In genomic region chr9:90300901-90301688, GRCh38 we compare ENCODE assay signal across 9 cellular contexts.
DNase-seq lines count a peak whose midpoint lies in the region; ATAC-seq and TF ChIP-seq lines count a peak whose summit lies in the region.
"Had no signal": no experiment of that assay in that cellular context is flagged by ENCODE, and none has a peak within 500 bp of the region (broad histone marks: within the 10 kb centered on the region; RNA-seq: fewer than 3 reads in every experiment).

No MANE protein-coding gene starts in this region.

- no peak overlapping the region for H3K4me2 ChIP-seq in neural cell (ENCODE audit: low read length)

- H3K4me3 ChIP-seq in endodermal cell (ENCODE audit: low read length): no peak overlapping the region
- peak overlapping the region; percentile 33 for H3K4me3 ChIP-seq in neural cell (ENCODE audit: low read length)

- 40 to 62% methylated on average over 6 to 8 of the region's 8 CpGs for WGBS in endodermal cell (ENCODE audit: insufficient coverage in 1 of 2, insufficient read length in 1 of 2), 2 experiments

- DNase-seq in DMS153 treated with DMSO at 0.1 percent for 48 hours (lab: John Stamatoyannopoulos, UW; ENCODE audit: unreplicated experiment) (peak; percentile 55), NCI-H345 (lab: John Stamatoyannopoulos, UW) (peak; percentile 36), endodermal cell (no peak), NCI-H526 (lab: John Stamatoyannopoulos, UW) (no peak), COLO668 (lab: John Stamatoyannopoulos, UW; ENCODE audit: unreplicated experiment) (no peak)
- DNase-seq: activated T-cell treated with anti-CD3 and anti-CD28 coated beads, Interleukin-2, amount 50 U/mL, for 4 hours had no signal

- no peaks in the 10 kb centered on the region for H3K79me2 ChIP-seq in neural cell (replicated peaks; ENCODE audit: insufficient read depth, low read length)

- H3K27me3 Mint-ChIP-seq in endodermal cell (ENCODE audit: insufficient read depth): no peaks in the 10 kb centered on the region

- TF ChIP-seq CTCF in endodermal cell (conservative IDR thresholded peaks at IDR 0.05) (no peak), neural cell (IDR thresholded peaks at IDR 0.05; ENCODE audit: poor library complexity, severe bottlenecking) (peak; percentile 37)

- no peak overlapping the region for H3K27ac Mint-ChIP-seq in endodermal cell

- peaks cover 7% of the 10 kb centered on the region for H3K4me1 Mint-ChIP-seq in endodermal cell

- H3K4me3 Mint-ChIP-seq in endodermal cell: no peak overlapping the region
- H3K4me3 Mint-ChIP-seq: activated T-cell treated with anti-CD3 and anti-CD28 coated beads, Interleukin-2, amount 50 U/mL, for 4 hours had no signal

- H3K4me1 ChIP-seq in endodermal cell (ENCODE audit: control insufficient read depth, insufficient read depth, low read length): peaks cover 4% of the 10 kb centered on the region

- no peak overlapping the region for H2AFZ ChIP-seq in neural cell (ENCODE audit: low read depth, low read length)

- H3K27ac ChIP-seq in endodermal cell (ENCODE audit: low read depth, low read length): peak overlapping the region; percentile 58
- peak overlapping the region; percentile 33 for H3K27ac ChIP-seq in neural cell (ENCODE audit: low read length)

- ATAC-seq in HG02970 (IDR thresholded peaks at IDR 0.05; ENCODE audit: low FRiP score, unreplicated experiment) (no peak), GM18502 (IDR thresholded peaks at IDR 0.05; ENCODE audit: poor library complexity, unreplicated experiment) (no peak)
- ATAC-seq: activated T-cell treated with anti-CD3 and anti-CD28 coated beads, Interleukin-2, amount 50 U/mL, for 4 hours had no signal

- H3K9me2 ChIP-seq in neural cell (ENCODE audit: insufficient read depth, low read length): no peaks in the 10 kb centered on the region

- TF ChIP-seq RAD21 in neural cell (conservative IDR thresholded peaks at IDR 0.05): no peak

- TF ChIP-seq EP300 in neural cell (conservative IDR thresholded peaks at IDR 0.05; ENCODE audit: poor library complexity, severe bottlenecking): no peak

- H3K9me3 ChIP-seq in endodermal cell (ENCODE audit: control insufficient read depth, low read length): no peaks in the 10 kb centered on the region
- H3K9me3 ChIP-seq in neural cell (ENCODE audit: low read length): no peaks in the 10 kb centered on the region

- H3K27me3 ChIP-seq in endodermal cell (ENCODE audit: control insufficient read depth, insufficient read depth, low read length, poor library complexity, severe bottlenecking) (no peaks in the 10 kb centered on the region), neural cell (ENCODE audit: insufficient read depth, low read depth, low read length) (no peaks in the 10 kb centered on the region)

- H3K36me3 Mint-ChIP-seq in endodermal cell (ENCODE audit: low read depth): no peaks in the 10 kb centered on the region

- H4K20me1 ChIP-seq in neural cell (ENCODE audit: insufficient read depth): no peaks in the 10 kb centered on the region

- H3K9ac ChIP-seq in endodermal cell (ENCODE audit: extremely low read depth, low read length, poor library complexity, severe bottlenecking) (no peak overlapping the region), neural cell (ENCODE audit: low read length) (no peak overlapping the region)

- H3K36me3 ChIP-seq in endodermal cell (ENCODE audit: control insufficient read depth, insufficient read depth, low read length) (no peaks in the 10 kb centered on the region), neural cell (ENCODE audit: insufficient read depth, low read length) (no peaks in the 10 kb centered on the region)

- H3K9me3 Mint-ChIP-seq in endodermal cell: no peaks in the 10 kb centered on the region
- H3K9me3 Mint-ChIP-seq: activated T-cell treated with anti-CD3 and anti-CD28 coated beads, Interleukin-2, amount 50 U/mL, for 4 hours had no signal

- H3F3A ChIP-seq in neural cell (ENCODE audit: insufficient read depth, low read length, poor library complexity, severe bottlenecking): peaks cover 4% of the 10 kb centered on the region

TF ChIP-seq in neural cell, 6 proteins besides CTCF, POLR2A, EP300 and RAD21:
- TF ChIP-seq SMC3 (conservative IDR thresholded peaks at IDR 0.05; ENCODE audit: poor library complexity) (no peak), EZH2 (IDR thresholded peaks at IDR 0.05; ENCODE audit: borderline replicate concordance, insufficient read depth, low read length, poor library complexity, severe bottlenecking) (no peak), REST (IDR thresholded peaks at IDR 0.05; ENCODE audit: borderline replicate concordance) (peak; percentile 15), MXI1 (conservative IDR thresholded peaks at IDR 0.05; ENCODE audit: poor library complexity, severe bottlenecking) (no peak)

Comparison
In these comparisons a context has a peak if more than half of its experiments do, and no peak if none do; other contexts are left out.
1. DNase-seq: peak in DMS153 treated with DMSO at 0.1 percent for 48 hours (single experiment) and NCI-H345 (single experiment); none in endodermal cell (single experiment), NCI-H526 (0 of 2) and COLO668 (single experiment).